In genomic region chr22:49966716-49967332, GRCh38 we compare ENCODE assay signal across 1 cellular context.
TF ChIP-seq lines count a peak whose summit lies in the region.

No MANE protein-coding gene starts in this region.

TF ChIP-seq in HepG2, 621 proteins besides CTCF, POLR2A, EP300 and RAD21 (continued from another document and continues in another):
- TF ChIP-seq, protein P1, sequence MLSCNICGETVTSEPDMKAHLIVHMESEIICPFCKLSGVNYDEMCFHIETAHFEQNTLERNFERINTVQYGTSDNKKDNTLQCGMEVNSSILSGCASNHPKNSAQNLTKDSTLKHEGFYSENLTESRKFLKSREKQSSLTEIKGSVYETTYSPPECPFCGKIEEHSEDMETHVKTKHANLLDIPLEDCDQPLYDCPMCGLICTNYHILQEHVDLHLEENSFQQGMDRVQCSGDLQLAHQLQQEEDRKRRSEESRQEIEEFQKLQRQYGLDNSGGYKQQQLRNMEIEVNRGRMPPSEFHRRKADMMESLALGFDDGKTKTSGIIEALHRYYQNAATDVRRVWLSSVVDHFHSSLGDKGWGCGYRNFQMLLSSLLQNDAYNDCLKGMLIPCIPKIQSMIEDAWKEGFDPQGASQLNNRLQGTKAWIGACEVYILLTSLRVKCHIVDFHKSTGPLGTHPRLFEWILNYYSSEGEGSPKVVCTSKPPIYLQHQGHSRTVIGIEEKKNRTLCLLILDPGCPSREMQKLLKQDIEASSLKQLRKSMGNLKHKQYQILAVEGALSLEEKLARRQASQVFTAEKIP (CRISPR knock-in tag; IDR thresholded peaks at IDR 0.05; ENCODE audit: borderline replicate concordance): no peak
- TF ChIP-seq ZNF850 (CRISPR knock-in tag; conservative IDR thresholded peaks at IDR 0.05) (no peak), GLI4 (CRISPR knock-in tag; IDR thresholded peaks at IDR 0.05; ENCODE audit: borderline replicate concordance) (no peak), ONECUT2 (CRISPR knock-in tag; IDR thresholded peaks at IDR 0.05) (no peak), ZMYM4 (CRISPR knock-in tag; IDR thresholded peaks at IDR 0.05) (no peak), SIX1 (CRISPR knock-in tag; IDR thresholded peaks at IDR 0.05; ENCODE audit: borderline replicate concordance) (no peak), EHMT2 (IDR thresholded peaks at IDR 0.05; ENCODE audit: borderline replicate concordance, low read depth, low read length) (no peak), ZNF143 (CRISPR knock-in tag; IDR thresholded peaks at IDR 0.05) (no peak), ATF7 (IDR thresholded peaks at IDR 0.05) (no peak), ATF7 (CRISPR knock-in tag; IDR thresholded peaks at IDR 0.05) (no peak; the same call in none of the 2 replicates), CSRNP2 (CRISPR knock-in tag; conservative IDR thresholded peaks at IDR 0.05; ENCODE audit: low read depth) (no peak), ZNF781 (CRISPR knock-in tag; IDR thresholded peaks at IDR 0.05; ENCODE audit: borderline replicate concordance, not compliant biosample characterization) (no peak), RBFOX2 (IDR thresholded peaks at IDR 0.05; ENCODE audit: low read depth, low read length) (peak; percentile 66; the same call in 1 of the 2 replicates), PATZ1 (CRISPR knock-in tag; IDR thresholded peaks at IDR 0.05) (peak; percentile 73), ZKSCAN5 (CRISPR knock-in tag; IDR thresholded peaks at IDR 0.05) (no peak), UBTF (CRISPR knock-in tag; IDR thresholded peaks at IDR 0.05) (peak; percentile 86), TMF1 (CRISPR knock-in tag; IDR thresholded peaks at IDR 0.05; ENCODE audit: low read depth) (no peak), ZNF296 (CRISPR knock-in tag; conservative IDR thresholded peaks at IDR 0.05) (peak; percentile 64; the same call in 1 of the 2 replicates), SCMH1 (CRISPR knock-in tag; IDR thresholded peaks at IDR 0.05; ENCODE audit: borderline replicate concordance) (no peak), NR2C2 (CRISPR knock-in tag; IDR thresholded peaks at IDR 0.05; ENCODE audit: borderline replicate concordance) (peak; percentile 81; the same call in 1 of the 2 replicates), THAP11 (CRISPR knock-in tag; IDR thresholded peaks at IDR 0.05) (peak; percentile 43), ZNF512B (CRISPR knock-in tag; IDR thresholded peaks at IDR 0.05; ENCODE audit: borderline replicate concordance) (no peak), ZNF230 (CRISPR knock-in tag; IDR thresholded peaks at IDR 0.05) (no peak), ZNF816 (CRISPR knock-in tag; IDR thresholded peaks at IDR 0.05; ENCODE audit: borderline replicate concordance) (peak; percentile 63; the same call in 1 of the 2 replicates), KDM4B (CRISPR knock-in tag; IDR thresholded peaks at IDR 0.05) (peak; percentile 44; the same call in 1 of the 2 replicates), PHF20 (CRISPR knock-in tag; IDR thresholded peaks at IDR 0.05) (no peak), ELF3 (CRISPR knock-in tag; IDR thresholded peaks at IDR 0.05) (no peak), TBX2 (CRISPR knock-in tag; IDR thresholded peaks at IDR 0.05; ENCODE audit: borderline replicate concordance) (peak; percentile 76), SSRP1 (CRISPR knock-in tag; IDR thresholded peaks at IDR 0.05) (peak; percentile 67; the same call in 1 of the 2 replicates), ARHGAP35 (CRISPR knock-in tag; IDR thresholded peaks at IDR 0.05; ENCODE audit: borderline replicate concordance) (no peak), TBP (CRISPR knock-in tag; IDR thresholded peaks at IDR 0.05) (no peak), PTBP1 (IDR thresholded peaks at IDR 0.05; ENCODE audit: low read depth, low read length, poor library complexity, severe bottlenecking) (no peak), ZNF709 (CRISPR knock-in tag; IDR thresholded peaks at IDR 0.05) (no peak), ZNF333 (CRISPR knock-in tag; IDR thresholded peaks at IDR 0.05; ENCODE audit: borderline replicate concordance) (no peak)
- TF ChIP-seq, protein P2, sequence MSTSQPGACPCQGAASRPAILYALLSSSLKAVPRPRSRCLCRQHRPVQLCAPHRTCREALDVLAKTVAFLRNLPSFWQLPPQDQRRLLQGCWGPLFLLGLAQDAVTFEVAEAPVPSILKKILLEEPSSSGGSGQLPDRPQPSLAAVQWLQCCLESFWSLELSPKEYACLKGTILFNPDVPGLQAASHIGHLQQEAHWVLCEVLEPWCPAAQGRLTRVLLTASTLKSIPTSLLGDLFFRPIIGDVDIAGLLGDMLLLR (CRISPR knock-in tag; IDR thresholded peaks at IDR 0.05): peak; percentile 73; the same call in 1 of the 2 replicates
- TF ChIP-seq, protein P3, sequence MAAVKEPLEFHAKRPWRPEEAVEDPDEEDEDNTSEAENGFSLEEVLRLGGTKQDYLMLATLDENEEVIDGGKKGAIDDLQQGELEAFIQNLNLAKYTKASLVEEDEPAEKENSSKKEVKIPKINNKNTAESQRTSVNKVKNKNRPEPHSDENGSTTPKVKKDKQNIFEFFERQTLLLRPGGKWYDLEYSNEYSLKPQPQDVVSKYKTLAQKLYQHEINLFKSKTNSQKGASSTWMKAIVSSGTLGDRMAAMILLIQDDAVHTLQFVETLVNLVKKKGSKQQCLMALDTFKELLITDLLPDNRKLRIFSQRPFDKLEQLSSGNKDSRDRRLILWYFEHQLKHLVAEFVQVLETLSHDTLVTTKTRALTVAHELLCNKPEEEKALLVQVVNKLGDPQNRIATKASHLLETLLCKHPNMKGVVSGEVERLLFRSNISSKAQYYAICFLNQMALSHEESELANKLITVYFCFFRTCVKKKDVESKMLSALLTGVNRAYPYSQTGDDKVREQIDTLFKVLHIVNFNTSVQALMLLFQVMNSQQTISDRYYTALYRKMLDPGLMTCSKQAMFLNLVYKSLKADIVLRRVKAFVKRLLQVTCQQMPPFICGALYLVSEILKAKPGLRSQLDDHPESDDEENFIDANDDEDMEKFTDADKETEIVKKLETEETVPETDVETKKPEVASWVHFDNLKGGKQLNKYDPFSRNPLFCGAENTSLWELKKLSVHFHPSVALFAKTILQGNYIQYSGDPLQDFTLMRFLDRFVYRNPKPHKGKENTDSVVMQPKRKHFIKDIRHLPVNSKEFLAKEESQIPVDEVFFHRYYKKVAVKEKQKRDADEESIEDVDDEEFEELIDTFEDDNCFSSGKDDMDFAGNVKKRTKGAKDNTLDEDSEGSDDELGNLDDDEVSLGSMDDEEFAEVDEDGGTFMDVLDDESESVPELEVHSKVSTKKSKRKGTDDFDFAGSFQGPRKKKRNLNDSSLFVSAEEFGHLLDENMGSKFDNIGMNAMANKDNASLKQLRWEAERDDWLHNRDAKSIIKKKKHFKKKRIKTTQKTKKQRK (IDR thresholded peaks at IDR 0.05; ENCODE audit: low read length): no peak
- TF ChIP-seq, protein P4, sequence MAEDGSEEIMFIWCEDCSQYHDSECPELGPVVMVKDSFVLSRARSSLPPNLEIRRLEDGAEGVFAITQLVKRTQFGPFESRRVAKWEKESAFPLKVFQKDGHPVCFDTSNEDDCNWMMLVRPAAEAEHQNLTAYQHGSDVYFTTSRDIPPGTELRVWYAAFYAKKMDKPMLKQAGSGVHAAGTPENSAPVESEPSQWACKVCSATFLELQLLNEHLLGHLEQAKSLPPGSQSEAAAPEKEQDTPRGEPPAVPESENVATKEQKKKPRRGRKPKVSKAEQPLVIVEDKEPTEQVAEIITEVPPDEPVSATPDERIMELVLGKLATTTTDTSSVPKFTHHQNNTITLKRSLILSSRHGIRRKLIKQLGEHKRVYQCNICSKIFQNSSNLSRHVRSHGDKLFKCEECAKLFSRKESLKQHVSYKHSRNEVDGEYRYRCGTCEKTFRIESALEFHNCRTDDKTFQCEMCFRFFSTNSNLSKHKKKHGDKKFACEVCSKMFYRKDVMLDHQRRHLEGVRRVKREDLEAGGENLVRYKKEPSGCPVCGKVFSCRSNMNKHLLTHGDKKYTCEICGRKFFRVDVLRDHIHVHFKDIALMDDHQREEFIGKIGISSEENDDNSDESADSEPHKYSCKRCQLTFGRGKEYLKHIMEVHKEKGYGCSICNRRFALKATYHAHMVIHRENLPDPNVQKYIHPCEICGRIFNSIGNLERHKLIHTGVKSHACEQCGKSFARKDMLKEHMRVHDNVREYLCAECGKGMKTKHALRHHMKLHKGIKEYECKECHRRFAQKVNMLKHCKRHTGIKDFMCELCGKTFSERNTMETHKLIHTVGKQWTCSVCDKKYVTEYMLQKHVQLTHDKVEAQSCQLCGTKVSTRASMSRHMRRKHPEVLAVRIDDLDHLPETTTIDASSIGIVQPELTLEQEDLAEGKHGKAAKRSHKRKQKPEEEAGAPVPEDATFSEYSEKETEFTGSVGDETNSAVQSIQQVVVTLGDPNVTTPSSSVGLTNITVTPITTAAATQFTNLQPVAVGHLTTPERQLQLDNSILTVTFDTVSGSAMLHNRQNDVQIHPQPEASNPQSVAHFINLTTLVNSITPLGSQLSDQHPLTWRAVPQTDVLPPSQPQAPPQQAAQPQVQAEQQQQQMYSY (CRISPR knock-in tag; IDR thresholded peaks at IDR 0.05): no peak; the same call in 1 of the 2 replicates
- TF ChIP-seq, protein P5, sequence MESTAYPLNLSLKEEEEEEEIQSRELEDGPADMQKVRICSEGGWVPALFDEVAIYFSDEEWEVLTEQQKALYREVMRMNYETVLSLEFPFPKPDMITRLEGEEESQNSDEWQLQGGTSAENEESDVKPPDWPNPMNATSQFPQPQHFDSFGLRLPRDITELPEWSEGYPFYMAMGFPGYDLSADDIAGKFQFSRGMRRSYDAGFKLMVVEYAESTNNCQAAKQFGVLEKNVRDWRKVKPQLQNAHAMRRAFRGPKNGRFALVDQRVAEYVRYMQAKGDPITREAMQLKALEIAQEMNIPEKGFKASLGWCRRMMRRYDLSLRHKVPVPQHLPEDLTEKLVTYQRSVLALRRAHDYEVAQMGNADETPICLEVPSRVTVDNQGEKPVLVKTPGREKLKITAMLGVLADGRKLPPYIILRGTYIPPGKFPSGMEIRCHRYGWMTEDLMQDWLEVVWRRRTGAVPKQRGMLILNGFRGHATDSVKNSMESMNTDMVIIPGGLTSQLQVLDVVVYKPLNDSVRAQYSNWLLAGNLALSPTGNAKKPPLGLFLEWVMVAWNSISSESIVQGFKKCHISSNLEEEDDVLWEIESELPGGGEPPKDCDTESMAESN (CRISPR knock-in tag; conservative IDR thresholded peaks at IDR 0.05): no peak
